Comparison of ENCODE assay signal across 11 cellular contexts in genomic region chr1:185041742-185042141, GRCh38.
"Had no signal": no experiment of that assay in that cellular context is flagged by ENCODE, and none has a peak within 500 bp of the region (broad histone marks: within the 10 kb centered on the region; RNA-seq: fewer than 3 reads in every experiment).

No MANE protein-coding gene starts in this region.

- ATAC-seq: GM23338, HCT116 had no signal

- H3K27ac Mint-ChIP-seq: GM23338, H9, HFFc6 had no signal

- H3K9me3 Mint-ChIP-seq: GM23338, H9, HFFc6 had no signal

- DNase-seq: GM23248, GOT3, H7, H9, HCEC 1CT, HFFc6 had no signal

- H3K9ac ChIP-seq: GM23248 had no signal

- H3K27ac ChIP-seq: GM23248 had no signal

- H3K4me3 ChIP-seq: GM23248, GM23338, HAP-1 had no signal

- H3K36me3 ChIP-seq: HAP-1 had no signal

- H3K4me1 Mint-ChIP-seq: GM23338 had no signal

- H3K4me1 ChIP-seq: HAP-1 had no signal

- H3K4me2 ChIP-seq: GM23338 had no signal

- H3K4me3 Mint-ChIP-seq: GM23338, H9, HFFc6 had no signal

- H3K9me3 ChIP-seq: HAP-1 had no signal

- FAIRE-seq: H1, H54 had no signal

- H2AFZ ChIP-seq: GM23248, GM23338 had no signal
